15 cellular contexts compared by ENCODE assay signal in genomic region chr12:79299447-79300198, GRCh38.
DNase-seq lines count a peak whose midpoint lies in the region; FAIRE-seq and TF ChIP-seq lines count a peak whose summit lies in the region.
"Had no signal": no experiment of that assay in that cellular context is flagged by ENCODE, and none has a peak within 500 bp of the region (broad histone marks: within the 10 kb centered on the region; RNA-seq: fewer than 3 reads in every experiment).

No MANE protein-coding gene starts in this region.

- H3K23ac ChIP-seq in trophoblast cell (ENCODE audit: low read length) (no peak overlapping the region), neuronal stem cell (ENCODE audit: low read depth, low read length, poor library complexity) (no peak overlapping the region)

- H3K4me3 Mint-ChIP-seq in T-helper 2 cell treated with Interferon-gamma antibody and Interleukin-4, amounts not matched to agents 5 μg/mL and 100 μg/mL, for 36 hours: no peak overlapping the region
- H3K4me3 Mint-ChIP-seq: CD4-positive, CD25-positive, alpha-beta regulatory T cell; GM23338; H9 had no signal

- no peak overlapping the region for H3K27ac Mint-ChIP-seq in T-helper 2 cell treated with Interferon-gamma antibody and Interleukin-4, amounts not matched to agents 5 μg/mL and 100 μg/mL, for 36 hours
- H3K27ac Mint-ChIP-seq: CD4-positive, CD25-positive, alpha-beta regulatory T cell; GM23338; H9 had no signal

- DNase-seq in D721Med (ENCODE audit: insufficient read length, low spot score) (no peak), HuH-7 (ENCODE audit: low spot score) (peak; percentile 59), brain microvascular endothelial cell (no peak), trophoblast cell (peak; percentile 11 to 49), epidermal melanocyte (ENCODE audit: insufficient read length, low spot score) (no peak), neuronal stem cell (ENCODE audit: low spot score) (no peak), HK-2 (ENCODE audit: unreplicated experiment) (no peak)
- DNase-seq in T-helper 2 cell treated with Interferon-gamma antibody and Interleukin-4, amounts not matched to agents 5 μg/mL and 100 μg/mL, for 36 hours (ENCODE audit: low spot score): no peak
- DNase-seq: CD4-positive, CD25-positive, alpha-beta regulatory T cell; DMS79 treated with DMSO at 0.1 percent for 48 hours; H9 had no signal

- TF ChIP-seq CTCF in D721Med (IDR thresholded peaks at IDR 0.05; ENCODE audit: insufficient read depth, missing control alignments) (no peak), brain microvascular endothelial cell (IDR thresholded peaks at IDR 0.05; ENCODE audit: low read depth, low read length, missing control alignments) (no peak)

- FAIRE-seq in D721Med (lab: Jason Lieb, UNC): peak; percentile 66
- FAIRE-seq: G401.6, GM12891 had no signal

- H4K91ac ChIP-seq in trophoblast cell (ENCODE audit: low read depth, low read length) (no peak overlapping the region), neuronal stem cell (ENCODE audit: low read depth, low read length, poor library complexity) (no peak overlapping the region)

- in situ Hi-C loops in brain microvascular endothelial cell (cut with HindIII; ENCODE audit: low pct_ligation_motif_present, low sequenced_read_pairs): no loop called here

- H3K79me1 ChIP-seq in trophoblast cell (ENCODE audit: low read length) (no peaks in the 10 kb centered on the region), neuronal stem cell (ENCODE audit: low read depth, low read length) (no peaks in the 10 kb centered on the region)

- H4K8ac ChIP-seq in trophoblast cell (ENCODE audit: low read depth, low read length) (no peak overlapping the region), neuronal stem cell (ENCODE audit: low read depth, low read length) (no peak overlapping the region)

- no peaks in the 10 kb centered on the region for H3K4me1 Mint-ChIP-seq in T-helper 2 cell treated with Interferon-gamma antibody and Interleukin-4, amounts not matched to agents 5 μg/mL and 100 μg/mL, for 36 hours (ENCODE audit: low read depth)
- H3K4me1 Mint-ChIP-seq: CD4-positive, CD25-positive, alpha-beta regulatory T cell had no signal

- no peaks in the 10 kb centered on the region for H3K36me3 Mint-ChIP-seq in T-helper 2 cell treated with Interferon-gamma antibody and Interleukin-4, amounts not matched to agents 5 μg/mL and 100 μg/mL, for 36 hours (ENCODE audit: low read depth)
- H3K36me3 Mint-ChIP-seq: CD4-positive, CD25-positive, alpha-beta regulatory T cell had no signal

- no peak overlapping the region for H2AK5ac ChIP-seq in trophoblast cell (ENCODE audit: low read length)
- H2AK5ac ChIP-seq in neuronal stem cell (ENCODE audit: low read depth, low read length): no peak overlapping the region

- H3K4me1 ChIP-seq in trophoblast cell (ENCODE audit: control insufficient read depth in 1 of 2, insufficient read depth in 2 of 2, low read length in 2 of 2) (no peaks in the 10 kb centered on the region), neuronal stem cell (ENCODE audit: control insufficient read depth in 2 of 2, insufficient read depth in 1 of 2, low read depth in 1 of 2, low read length in 2 of 2) (no peaks in the 10 kb centered on the region)
- H3K4me1 ChIP-seq: BLaER1 treated with 17β-estradiol and CSF1 and Interleukin-3, amounts not matched to agents 10 nM and 100 nM had no signal

- H3K36me3 ChIP-seq in brain microvascular endothelial cell (replicated peaks): no peaks in the 10 kb centered on the region
- no peaks in the 10 kb centered on the region for H3K36me3 ChIP-seq in trophoblast cell (ENCODE audit: control insufficient read depth in 1 of 2, insufficient read depth in 2 of 2, low read length in 2 of 2)
- peaks cover 3 to 19% of the 10 kb centered on the region in 2 donors for H3K36me3 ChIP-seq in neuronal stem cell (replicated peaks in 1 of 2; ENCODE audit: control insufficient read depth in 2 of 2, insufficient read depth in 2 of 2, low read length in 2 of 2)

- no peak overlapping the region for H2BK5ac ChIP-seq in trophoblast cell (ENCODE audit: low read depth, low read length, poor library complexity)
- no peak overlapping the region for H2BK5ac ChIP-seq in neuronal stem cell (ENCODE audit: low read length)

- no peaks in the 10 kb centered on the region for H3K27me3 Mint-ChIP-seq in T-helper 2 cell treated with Interferon-gamma antibody and Interleukin-4, amounts not matched to agents 5 μg/mL and 100 μg/mL, for 36 hours (ENCODE audit: low read depth)
- H3K27me3 Mint-ChIP-seq: CD4-positive, CD25-positive, alpha-beta regulatory T cell had no signal

- no peak overlapping the region for H2BK12ac ChIP-seq in trophoblast cell (ENCODE audit: low read length)
- no peak overlapping the region for H2BK12ac ChIP-seq in neuronal stem cell (ENCODE audit: low read length)

- H3K4ac ChIP-seq in trophoblast cell (ENCODE audit: low read depth, low read length) (no peak overlapping the region), neuronal stem cell (ENCODE audit: low read length) (no peak overlapping the region)

- H3K18ac ChIP-seq in trophoblast cell (ENCODE audit: low read length) (no peak overlapping the region), neuronal stem cell (ENCODE audit: low read length) (no peak overlapping the region)

- H3K4me2 ChIP-seq in trophoblast cell (ENCODE audit: low read length) (no peak overlapping the region), neuronal stem cell (ENCODE audit: insufficient read depth, low read length, poor library complexity, severe bottlenecking) (no peak overlapping the region)
- H3K4me2 ChIP-seq: BLaER1 treated with 17β-estradiol and CSF1 and Interleukin-3, amounts not matched to agents 10 nM and 100 nM; GM23338 had no signal

- no peak overlapping the region for H2AFZ ChIP-seq in trophoblast cell (ENCODE audit: insufficient read depth, low read length, poor library complexity)
- H2AFZ ChIP-seq in neuronal stem cell (ENCODE audit: low read length): no peak overlapping the region
- H2AFZ ChIP-seq: GM23338 had no signal

- no peak overlapping the region for H3K9ac ChIP-seq in trophoblast cell (ENCODE audit: low read length)
- H3K9ac ChIP-seq in neuronal stem cell (ENCODE audit: low read depth, low read length, poor library complexity): no peak overlapping the region
- H3K9ac ChIP-seq: BLaER1 treated with 17β-estradiol and CSF1 and Interleukin-3, amounts not matched to agents 10 nM and 100 nM had no signal

- WGBS in trophoblast cell (ENCODE audit: extremely low coverage, insufficient coverage, insufficient read length): 100% methylated on average over 1 of the region's 5 CpGs
- WGBS in neuronal stem cell (ENCODE audit: extremely low coverage in 2 of 2, insufficient read length in 2 of 2, insufficient replicate concordance in 1 of 2), 2 donors: no CpG with 5 or more reads among the region's 5 CpGs

- peak overlapping the region; percentile 5 for H3K27ac ChIP-seq in brain microvascular endothelial cell
- no peak overlapping the region for H3K27ac ChIP-seq in trophoblast cell (ENCODE audit: low read depth, low read length)
- H3K27ac ChIP-seq in neuronal stem cell (replicated peaks; ENCODE audit: low read length): no peak overlapping the region
- H3K27ac ChIP-seq: BLaER1 treated with 17β-estradiol and CSF1 and Interleukin-3, amounts not matched to agents 10 nM and 100 nM had no signal

- H3K27me3 ChIP-seq in brain microvascular endothelial cell (replicated peaks): no peaks in the 10 kb centered on the region
- H3K27me3 ChIP-seq in trophoblast cell (ENCODE audit: insufficient read depth, low read length): no peaks in the 10 kb centered on the region
- H3K27me3 ChIP-seq in neuronal stem cell (ENCODE audit: control insufficient read depth in 3 of 3, insufficient read depth in 3 of 3, low read depth in 1 of 3, low read length in 3 of 3): no peaks in the 10 kb centered on the region
- H3K27me3 ChIP-seq: BLaER1 treated with 17β-estradiol and CSF1 and Interleukin-3, amounts not matched to agents 10 nM and 100 nM had no signal

- H3K9me3 Mint-ChIP-seq in T-helper 2 cell treated with Interferon-gamma antibody and Interleukin-4, amounts not matched to agents 5 μg/mL and 100 μg/mL, for 36 hours: no peaks in the 10 kb centered on the region
- H3K9me3 Mint-ChIP-seq: GM23338, H9 had no signal

- H3K14ac ChIP-seq in trophoblast cell (ENCODE audit: low read length) (no peak overlapping the region), neuronal stem cell (ENCODE audit: low read length) (no peak overlapping the region)

- H2BK120ac ChIP-seq in trophoblast cell (ENCODE audit: insufficient read depth, low read length, poor library complexity) (no peak overlapping the region), neuronal stem cell (ENCODE audit: low read depth, low read length) (no peak overlapping the region)

- no peak overlapping the region for H4K12ac ChIP-seq in trophoblast cell (ENCODE audit: low read depth, low read length)

- no peak overlapping the region for H2BK15ac ChIP-seq in neuronal stem cell (ENCODE audit: low read length)

- H3K9me3 ChIP-seq in trophoblast cell (ENCODE audit: insufficient read depth, low read depth, low read length): no peaks in the 10 kb centered on the region
- H3K9me3 ChIP-seq in neuronal stem cell (replicated peaks in 1 of 2; ENCODE audit: control insufficient read depth in 2 of 2, insufficient read depth in 1 of 2, low read depth in 1 of 2, low read length in 2 of 2): no peaks in the 10 kb centered on the region
- H3K9me3 ChIP-seq: BLaER1 treated with 17β-estradiol and CSF1 and Interleukin-3, amounts not matched to agents 10 nM and 100 nM had no signal

- H3K4me3 ChIP-seq in brain microvascular endothelial cell (ENCODE audit: low read depth, low read length) (no peak overlapping the region), trophoblast cell (ENCODE audit: low read depth, low read length) (no peak overlapping the region), neuronal stem cell (ENCODE audit: low read length in 2 of 2) (no peak overlapping the region)
- H3K4me3 ChIP-seq: BLaER1 treated with 17β-estradiol and CSF1 and Interleukin-3, amounts not matched to agents 10 nM and 100 nM; GM23338 had no signal

- no peaks in the 10 kb centered on the region for H3K79me2 ChIP-seq in trophoblast cell (ENCODE audit: control insufficient read depth, insufficient read depth, low read length, poor library complexity)

Comparison
In these comparisons a context has a peak if more than half of its experiments do, and no peak if none do; other contexts are left out.
1. DNase-seq: peak in HuH-7 (single experiment) and trophoblast cell (2 of 2); none in D721Med (single experiment), brain microvascular endothelial cell (single experiment), epidermal melanocyte (single experiment), neuronal stem cell (single experiment), HK-2 (single experiment) and T-helper 2 cell treated with Interferon-gamma antibody and Interleukin-4, amounts not matched to agents 5 μg/mL and 100 μg/mL, for 36 hours (single experiment).